ENCODE assay signal across 12 cellular contexts in genomic region chr10:91689731-91690168, GRCh38. TPM values are rescaled to one million over a fixed set of nuclear protein-coding genes. Genes with fewer than 3 reads are reported as not detected.
DNase-seq lines count a peak whose midpoint lies in the region; ATAC-seq and TF ChIP-seq lines count a peak whose summit lies in the region.
"Had no signal": no experiment of that assay in that cellular context is flagged by ENCODE, and none has a peak within 500 bp of the region (broad histone marks: within the 10 kb centered on the region; RNA-seq: fewer than 3 reads in every experiment).

No MANE protein-coding gene starts in this region.

- peaks cover 22% of the 10 kb centered on the region for H3K27me3 Mint-ChIP-seq in T-helper 17 cell

- H3K4me1 ChIP-seq in gastroesophageal sphincter, result peaks cover 0 to 14% (median 0%) of the 10 kb centered on the region in 3 donors
- H3K4me1 ChIP-seq: vagina had no signal

- TF ChIP-seq CTCF in gastroesophageal sphincter (IDR thresholded peaks at IDR 0.05), result no peak

- peaks cover 13% of the 10 kb centered on the region for H3K4me1 Mint-ChIP-seq in T-helper 17 cell
- H3K4me1 Mint-ChIP-seq: endodermal cell had no signal

- no peaks in the 10 kb centered on the region for H3K36me3 Mint-ChIP-seq in T-helper 17 cell (ENCODE audit: low read depth)

- no peak for ATAC-seq in T-helper 17 cell
- ATAC-seq in gastroesophageal sphincter, result peak; percentile 71
- peak; percentile 96 for ATAC-seq in sciatic nerve

- H3K4me3 Mint-ChIP-seq in T-helper 17 cell, result no peak overlapping the region
- H3K4me3 Mint-ChIP-seq: endodermal cell had no signal

- no peaks in the 10 kb centered on the region for H3K27me3 ChIP-seq in gastroesophageal sphincter
- H3K27me3 ChIP-seq: vagina had no signal

- WGBS in gastroesophageal sphincter (ENCODE audit: low coverage in 1 of 2), 2 donors, result 89 to 100% methylated on average over 2 of the region's 2 CpGs

- intact Hi-C loops in sciatic nerve (cut with DNase I), result no loop called here

- peak overlapping the region; percentile 67 for H3K27ac Mint-ChIP-seq in T-helper 17 cell
- H3K27ac Mint-ChIP-seq: endodermal cell had no signal

- H3K36me3 ChIP-seq in gastroesophageal sphincter, result no peaks in the 10 kb centered on the region
- H3K36me3 ChIP-seq: vagina had no signal

- DNase-seq in H4 (ENCODE audit: low spot score) (peak; percentile 20), T-helper 17 cell (no peak), sciatic nerve (ENCODE audit: low spot score) (no peak), cerebellar cortex (ENCODE audit: low spot score) (no peak), NCI-H187 treated with DMSO at 0.1 percent for 48 hours (lab: John Stamatoyannopoulos, UW) (no peak), NCI-H1105 treated with DMSO at 0.1 percent for 48 hours (lab: John Stamatoyannopoulos, UW) (no peak), NCI-H345 (lab: John Stamatoyannopoulos, UW) (no peak)
- DNase-seq: activated T-cell treated with anti-CD3 and anti-CD28 coated beads, Interleukin-2, amount 50 U/mL, for 48 hours; endodermal cell had no signal

- no peak for TF ChIP-seq EP300 in gastroesophageal sphincter (IDR thresholded peaks at IDR 0.05)

- peak overlapping the region in 2 of 4 donors; percentile 9 to 42 for H3K27ac ChIP-seq in gastroesophageal sphincter
- H3K27ac ChIP-seq: SK-N-MC, vagina had no signal

- H3K4me3 ChIP-seq in gastroesophageal sphincter, result no peak overlapping the region
- H3K4me3 ChIP-seq: SK-N-MC, vagina had no signal

- no peak for TF ChIP-seq POLR2A in gastroesophageal sphincter (IDR thresholded peaks at IDR 0.05)

- H3K9me3 ChIP-seq in T-helper 17 cell (ENCODE audit: control insufficient read depth, low read length, poor library complexity, severe bottlenecking) (no peaks in the 10 kb centered on the region), gastroesophageal sphincter (no peaks in the 10 kb centered on the region)
- H3K9me3 ChIP-seq: vagina had no signal

RNA-seq across cellular contexts. Expression of gene PPP1R3C, which starts 56.9 kb away (rescaled TPM):
- total RNA-seq in H4 (2014; rRNA removed; shearing (Covaris generic)), result 5.2 and 6.0 TPM in 2 replicates
- total RNA-seq in T-helper 17 cell (under 1 TPM in 1 of 2 donors, not detected in 1; 0.10 TPM), gastroesophageal sphincter (100 to 1,000 TPM in 2 of 4 donors, 10 to 100 TPM in 2; 83.3 to 162 (median 96.2) TPM), sciatic nerve (10.9 TPM)
